In the genomic region with DNA sequence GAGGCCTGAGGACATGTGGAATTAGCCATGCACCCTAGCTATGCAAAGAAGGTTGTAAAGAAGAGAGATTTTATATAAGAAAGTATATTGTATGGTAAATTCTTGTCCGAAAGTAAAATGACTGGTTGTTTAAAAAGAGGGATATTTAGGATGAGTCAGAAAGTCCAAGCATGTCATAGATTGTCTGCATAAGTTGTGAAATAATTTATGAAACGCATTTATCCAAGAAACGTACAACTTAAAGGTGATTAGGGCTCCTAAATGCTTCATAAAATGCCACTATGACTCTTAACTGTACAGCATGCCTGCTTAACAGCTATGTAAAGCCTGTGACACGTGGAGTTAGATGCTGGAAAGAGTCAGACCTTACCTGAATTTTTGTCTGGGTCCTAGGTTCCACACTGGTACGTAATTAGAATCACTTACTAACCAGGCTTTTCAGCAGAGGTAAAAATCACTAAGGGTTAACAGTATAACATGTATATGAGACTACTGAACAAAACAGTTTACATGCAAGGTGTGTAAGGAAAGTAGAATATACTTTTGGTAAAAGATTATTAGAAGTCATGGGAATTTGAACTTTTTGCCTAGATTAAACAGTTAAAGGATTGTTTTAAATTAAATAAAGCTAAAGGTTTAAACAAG, we compare ENCODE assay signal across 1 cellular context.
TF ChIP-seq lines count a peak whose summit lies in the region.

No MANE protein-coding gene starts in this region.

TF ChIP-seq in HEK293, 187 proteins besides CTCF, POLR2A, EP300 and RAD21 (continued from another document):
- TF ChIP-seq PRDM10 (tag by site-specific recombination; IDR thresholded peaks at IDR 0.05) (no peak), ZNF626 (tag by site-specific recombination; IDR thresholded peaks at IDR 0.05) (peak; percentile 95), ZNF133 (tag by site-specific recombination; IDR thresholded peaks at IDR 0.05) (no peak), ZNF350 (tag by site-specific recombination; IDR thresholded peaks at IDR 0.05) (0 out of 2 replicates have a peak, but pooled peaks have one; percentile 10), ZNF510 (tag by site-specific recombination; IDR thresholded peaks at IDR 0.05; ENCODE audit: insufficient replicate concordance) (peak; percentile 58), ZNF549 (tag by site-specific recombination; IDR thresholded peaks at IDR 0.05) (peak; percentile 76), TRIM28 (IDR thresholded peaks at IDR 0.05; ENCODE audit: borderline replicate concordance, low read length) (peak; percentile 98), ZNF529 (tag by site-specific recombination; IDR thresholded peaks at IDR 0.05; ENCODE audit: insufficient replicate concordance) (peak; percentile 78), ZNF10 (tag by site-specific recombination; IDR thresholded peaks at IDR 0.05) (no peak), ZNF513 (tag by site-specific recombination; IDR thresholded peaks at IDR 0.05) (no peak), ZNF416 (tag by site-specific recombination; IDR thresholded peaks at IDR 0.05) (no peak), ZNF280D (tag by site-specific recombination; IDR thresholded peaks at IDR 0.05) (peak; percentile 95), HOXC10 (CRISPR knock-in tag; IDR thresholded peaks at IDR 0.05) (no peak), ZFP37 (tag by site-specific recombination; IDR thresholded peaks at IDR 0.05) (no peak)
TF ChIP-seq in HEK293: peak in this region for 16.
